ENCODE assay signal across 6 cellular contexts in the genomic region with DNA sequence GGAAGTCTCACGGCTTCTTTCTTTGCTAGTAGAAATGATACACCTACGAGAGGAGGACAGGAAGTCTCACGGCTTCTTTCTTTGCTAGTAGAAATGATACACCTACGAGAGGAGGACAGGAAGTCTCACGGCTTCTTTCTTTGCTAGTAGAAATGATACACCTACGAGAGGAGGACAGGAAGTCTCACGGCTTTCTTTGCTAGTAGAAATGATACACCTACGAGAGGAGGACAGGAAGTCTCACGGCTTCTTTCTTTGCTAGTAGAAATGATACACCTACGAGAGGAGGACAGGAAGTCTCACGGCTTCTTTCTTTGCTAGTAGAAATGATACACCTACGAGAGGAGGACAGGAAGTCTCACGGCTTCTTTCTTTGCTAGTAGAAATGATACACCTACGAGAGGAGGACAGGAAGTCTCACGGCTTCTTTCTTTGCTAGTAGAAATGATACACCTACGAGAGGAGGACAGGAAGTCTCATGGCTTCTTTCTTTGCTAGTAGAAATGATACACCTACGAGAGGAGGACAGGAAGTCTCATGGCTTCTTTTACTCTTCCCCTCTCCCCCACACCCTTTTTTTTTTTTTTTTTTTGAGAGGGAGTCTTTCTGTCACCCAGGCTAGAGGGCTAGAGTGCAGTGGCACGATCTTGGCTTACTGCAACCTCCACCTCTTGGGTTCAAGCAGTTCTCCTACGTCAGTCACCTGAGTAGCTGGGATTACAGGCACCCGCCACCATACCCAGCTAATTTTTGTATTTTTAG. TPM values are rescaled to one million over a fixed set of nuclear protein-coding genes. Genes with fewer than 3 reads are reported as not detected.
DNase-seq lines count a peak whose midpoint lies in the region; ATAC-seq and TF ChIP-seq lines count a peak whose summit lies in the region.
"Not testable (repeated sequence)": the region's sequence is repeated elsewhere in the genome, so short reads cannot be mapped to it uniquely, and the experiment has no call there.

No MANE protein-coding gene starts in this region.

- POLR2A ChIA-PET in activated CD8-positive, alpha-beta T cell treated with anti-CD3 and anti-CD28 coated beads for 36 hours (lab: Charles Lee), result interaction anchor here (1.2 kb wide), 1 partner anchor 32 kb away, joined by 3 read pairs; no protein-coding TSS in a partner anchor

- not testable (repeated sequence) for H3K9me2 ChIP-seq in SU-DHL-6 (replicated peaks; ENCODE audit: insufficient read depth, low read length)

- peak in 2 of 3 donors; percentile 46 to 47 for DNase-seq in CD4-positive, CD25-positive, alpha-beta regulatory T cell
- DNase-seq in activated CD8-positive, alpha-beta T cell treated with anti-CD3 and anti-CD28 coated beads for 36 hours; activated naive CD4-positive, alpha-beta T cell treated with anti-CD3 and anti-CD28 coated beads, Interleukin-2, amount 10 ng/mL, durations not matched to agents 7 days and 5 days; effector memory CD8-positive, alpha-beta T cell; stimulated activated effector memory CD8-positive, alpha-beta T cell treated with anti-CD3 and anti-CD28 coated beads, Interleukin-12 subunit alpha, Interleukin-12 subunit beta, amount 100 ng/mL, for 72 hours (ENCODE audit: low spot score in 2 of 2): not testable (repeated sequence)

- H3K36me3 Mint-ChIP-seq in CD4-positive, CD25-positive, alpha-beta regulatory T cell, result peaks cover 34% of the 10 kb centered on the region
- H3K36me3 Mint-ChIP-seq in activated CD8-positive, alpha-beta T cell treated with anti-CD3 and anti-CD28 coated beads for 36 hours (ENCODE audit: low read depth), result peaks cover 72% of the 10 kb centered on the region
- H3K36me3 Mint-ChIP-seq in activated naive CD4-positive, alpha-beta T cell treated with anti-CD3 and anti-CD28 coated beads, Interleukin-2, amount 10 ng/mL, durations not matched to agents 7 days and 5 days, result peaks cover 69% of the 10 kb centered on the region
- H3K36me3 Mint-ChIP-seq in effector memory CD8-positive, alpha-beta T cell (ENCODE audit: insufficient read depth), result peaks cover 73% of the 10 kb centered on the region
- H3K36me3 Mint-ChIP-seq in stimulated activated effector memory CD8-positive, alpha-beta T cell treated with anti-CD3 and anti-CD28 coated beads, Interleukin-12 subunit alpha, Interleukin-12 subunit beta, amount 100 ng/mL, for 72 hours, result peaks cover 84% of the 10 kb centered on the region

- peaks cover 56% of the 10 kb centered on the region for H3K36me3 ChIP-seq in CD4-positive, CD25-positive, alpha-beta regulatory T cell (ENCODE audit: control insufficient read depth, insufficient read depth, low read length)
- H3K36me3 ChIP-seq in SU-DHL-6 (ENCODE audit: low read length), result peaks cover 11% of the 10 kb centered on the region; the same call in 1 of the 2 replicates

- H3K9me3 Mint-ChIP-seq in CD4-positive, CD25-positive, alpha-beta regulatory T cell, result peaks cover 0 to 32% (median 11%) of the 10 kb centered on the region in 7 donors
- H3K9me3 Mint-ChIP-seq in activated CD8-positive, alpha-beta T cell treated with anti-CD3 and anti-CD28 coated beads for 36 hours, result peaks cover 16% of the 10 kb centered on the region
- peaks cover 31% of the 10 kb centered on the region for H3K9me3 Mint-ChIP-seq in activated naive CD4-positive, alpha-beta T cell treated with anti-CD3 and anti-CD28 coated beads, Interleukin-2, amount 10 ng/mL, durations not matched to agents 7 days and 5 days
- H3K9me3 Mint-ChIP-seq in effector memory CD8-positive, alpha-beta T cell; stimulated activated effector memory CD8-positive, alpha-beta T cell treated with anti-CD3 and anti-CD28 coated beads, Interleukin-12 subunit alpha, Interleukin-12 subunit beta, amount 100 ng/mL, for 72 hours: not testable (repeated sequence)

- H3K4me1 ChIP-seq in CD4-positive, CD25-positive, alpha-beta regulatory T cell (ENCODE audit: control insufficient read depth, insufficient read depth, low read length, poor library complexity, severe bottlenecking), result peaks cover 21% of the 10 kb centered on the region

- peak overlapping the region; percentile 68 for H3K27ac ChIP-seq in CD4-positive, CD25-positive, alpha-beta regulatory T cell (ENCODE audit: insufficient read depth, low read length, poor library complexity, severe bottlenecking)
- peak overlapping the region; percentile 70 for H3K27ac ChIP-seq in SU-DHL-6 (ENCODE audit: low read depth, low read length)

- H3K27ac Mint-ChIP-seq in CD4-positive, CD25-positive, alpha-beta regulatory T cell, result peak overlapping the region in 2 of 3 donors; percentile 64 to 73
- H3K27ac Mint-ChIP-seq in activated CD8-positive, alpha-beta T cell treated with anti-CD3 and anti-CD28 coated beads for 36 hours, result peak overlapping the region; percentile 93
- peak overlapping the region; percentile 97 for H3K27ac Mint-ChIP-seq in activated naive CD4-positive, alpha-beta T cell treated with anti-CD3 and anti-CD28 coated beads, Interleukin-2, amount 10 ng/mL, durations not matched to agents 7 days and 5 days
- H3K27ac Mint-ChIP-seq in effector memory CD8-positive, alpha-beta T cell, result peak overlapping the region; percentile 87 to 91
- peak overlapping the region; percentile 96 for H3K27ac Mint-ChIP-seq in stimulated activated effector memory CD8-positive, alpha-beta T cell treated with anti-CD3 and anti-CD28 coated beads, Interleukin-12 subunit alpha, Interleukin-12 subunit beta, amount 100 ng/mL, for 72 hours

- H3F3A ChIP-seq in SU-DHL-6 (ENCODE audit: insufficient read depth), result peaks cover 14% of the 10 kb centered on the region; the same call in 1 of the 2 replicates

- TF ChIP-seq CTCF in SU-DHL-6 (IDR thresholded peaks at IDR 0.05; ENCODE audit: insufficient read depth, low read length, poor library complexity, severe bottlenecking); activated CD8-positive, alpha-beta T cell treated with anti-CD3 and anti-CD28 coated beads for 36 hours (IDR thresholded peaks at IDR 0.05): not testable (repeated sequence)

- H2AFZ ChIP-seq in SU-DHL-6 (ENCODE audit: low read depth, low read length, severe bottlenecking), result not testable (repeated sequence)

- peak overlapping the region; percentile 61 for H3K4me3 ChIP-seq in CD4-positive, CD25-positive, alpha-beta regulatory T cell (ENCODE audit: low read depth, low read length)
- not testable (repeated sequence) for H3K4me3 ChIP-seq in SU-DHL-6 (ENCODE audit: insufficient read depth, low read length, poor library complexity, severe bottlenecking)

- not testable (repeated sequence) for H3K79me2 ChIP-seq in SU-DHL-6 (ENCODE audit: insufficient read depth, low read length)

- not testable (repeated sequence) for H3K27me3 ChIP-seq in CD4-positive, CD25-positive, alpha-beta regulatory T cell (ENCODE audit: control insufficient read depth, insufficient read depth, low read length); SU-DHL-6 (ENCODE audit: low read length)

- intact Hi-C loops in activated CD8-positive, alpha-beta T cell treated with anti-CD3 and anti-CD28 coated beads for 36 hours (cut with micrococcal nuclease), result not testable (repeated sequence)

- H3K4me2 ChIP-seq in SU-DHL-6 (ENCODE audit: low read depth, low read length, poor library complexity, severe bottlenecking), result peak overlapping the region; percentile 25

- not testable (repeated sequence) for H4K20me1 ChIP-seq in SU-DHL-6 (ENCODE audit: low read depth, low read length)

- peak overlapping the region in 1 of 4 donors; percentile 44 for H3K4me3 Mint-ChIP-seq in CD4-positive, CD25-positive, alpha-beta regulatory T cell
- H3K4me3 Mint-ChIP-seq in activated CD8-positive, alpha-beta T cell treated with anti-CD3 and anti-CD28 coated beads for 36 hours, result peak overlapping the region; percentile 50
- H3K4me3 Mint-ChIP-seq in activated naive CD4-positive, alpha-beta T cell treated with anti-CD3 and anti-CD28 coated beads, Interleukin-2, amount 10 ng/mL, durations not matched to agents 7 days and 5 days, result not testable (repeated sequence)
- peak overlapping the region; percentile 61 to 68 for H3K4me3 Mint-ChIP-seq in effector memory CD8-positive, alpha-beta T cell
- H3K4me3 Mint-ChIP-seq in stimulated activated effector memory CD8-positive, alpha-beta T cell treated with anti-CD3 and anti-CD28 coated beads, Interleukin-12 subunit alpha, Interleukin-12 subunit beta, amount 100 ng/mL, for 72 hours, result peak overlapping the region; percentile 66

- CTCF ChIA-PET in activated CD8-positive, alpha-beta T cell treated with anti-CD3 and anti-CD28 coated beads for 36 hours (lab: Charles Lee), result not testable (repeated sequence)
- CTCF ChIA-PET in activated naive CD4-positive, alpha-beta T cell treated with anti-CD3 and anti-CD28 coated beads, Interleukin-2, amount 10 ng/mL, durations not matched to agents 7 days and 5 days (lab: Charles Lee), result interaction anchor here (0.7 kb wide), 1 partner anchor 26 kb away, joined by 3 read pairs; no protein-coding TSS in a partner anchor

- peaks cover 9 to 53% of the 10 kb centered on the region in 2 experiments for H3K9me3 ChIP-seq in CD4-positive, CD25-positive, alpha-beta regulatory T cell (ENCODE audit: control insufficient read depth in 2 of 2, low read length in 2 of 2)
- H3K9me3 ChIP-seq in SU-DHL-6 (ENCODE audit: insufficient read depth, low read length), result not testable (repeated sequence)

- H3K4me1 Mint-ChIP-seq in CD4-positive, CD25-positive, alpha-beta regulatory T cell, result peaks cover 0 to 50% (median 4%) of the 10 kb centered on the region in 4 donors
- peaks cover 27% of the 10 kb centered on the region for H3K4me1 Mint-ChIP-seq in activated CD8-positive, alpha-beta T cell treated with anti-CD3 and anti-CD28 coated beads for 36 hours (ENCODE audit: low read depth)
- H3K4me1 Mint-ChIP-seq in activated naive CD4-positive, alpha-beta T cell treated with anti-CD3 and anti-CD28 coated beads, Interleukin-2, amount 10 ng/mL, durations not matched to agents 7 days and 5 days, result peaks cover 58% of the 10 kb centered on the region
- H3K4me1 Mint-ChIP-seq in effector memory CD8-positive, alpha-beta T cell (ENCODE audit: low read depth in 2 of 2), result peaks cover 18 to 27% of the 10 kb centered on the region in 2 donors
- peaks cover 21% of the 10 kb centered on the region for H3K4me1 Mint-ChIP-seq in stimulated activated effector memory CD8-positive, alpha-beta T cell treated with anti-CD3 and anti-CD28 coated beads, Interleukin-12 subunit alpha, Interleukin-12 subunit beta, amount 100 ng/mL, for 72 hours

- H3K27me3 Mint-ChIP-seq in CD4-positive, CD25-positive, alpha-beta regulatory T cell; activated CD8-positive, alpha-beta T cell treated with anti-CD3 and anti-CD28 coated beads for 36 hours; activated naive CD4-positive, alpha-beta T cell treated with anti-CD3 and anti-CD28 coated beads, Interleukin-2, amount 10 ng/mL, durations not matched to agents 7 days and 5 days; effector memory CD8-positive, alpha-beta T cell: not testable (repeated sequence)

- H3K9ac ChIP-seq in SU-DHL-6 (ENCODE audit: low read length), result not testable (repeated sequence)

- peak in 1 of 2 donors; percentile 72 for ATAC-seq in CD4-positive, CD25-positive, alpha-beta regulatory T cell (ENCODE audit: low read depth in 2 of 2)
- peak; percentile 58 for ATAC-seq in activated CD8-positive, alpha-beta T cell treated with anti-CD3 and anti-CD28 coated beads for 36 hours
- peak; percentile 64 for ATAC-seq in effector memory CD8-positive, alpha-beta T cell (replicated peaks)
- not testable (repeated sequence) for ATAC-seq in stimulated activated effector memory CD8-positive, alpha-beta T cell treated with anti-CD3 and anti-CD28 coated beads, Interleukin-12 subunit alpha, Interleukin-12 subunit beta, amount 100 ng/mL, for 72 hours

RNA-seq across cellular contexts. Expression of a gene that starts 23.4 kb away (rescaled TPM):
- total RNA-seq in CD4-positive, CD25-positive, alpha-beta regulatory T cell, result 6.0 TPM
- polyA plus RNA-seq in CD4-positive, CD25-positive, alpha-beta regulatory T cell, result 1 to 10 TPM in 1 of 4 donors, under 1 TPM in 2, not detected in 1; 0.89 to 1.4 (median 0.91) TPM
- 1 to 10 TPM; 2.8 to 4.7 TPM for total RNA-seq in activated CD8-positive, alpha-beta T cell treated with anti-CD3 and anti-CD28 coated beads for 36 hours

RNA-seq across cellular contexts. Expression of a gene that starts 31.6 kb away (rescaled TPM):
- 61.8 TPM for total RNA-seq in CD4-positive, CD25-positive, alpha-beta regulatory T cell
- 10 to 100 TPM; 76.8 to 85.3 (median 80.1) TPM for polyA plus RNA-seq in CD4-positive, CD25-positive, alpha-beta regulatory T cell
- 10 to 100 TPM; 53.0 to 55.5 TPM for total RNA-seq in activated CD8-positive, alpha-beta T cell treated with anti-CD3 and anti-CD28 coated beads for 36 hours

RNA-seq across cellular contexts. Expression of a gene that starts 33.1 kb away (rescaled TPM):
- total RNA-seq in CD4-positive, CD25-positive, alpha-beta regulatory T cell, result 14.3 TPM
- 1 to 10 TPM; 5.9 to 8.3 (median 7.2) TPM for polyA plus RNA-seq in CD4-positive, CD25-positive, alpha-beta regulatory T cell
- total RNA-seq in activated CD8-positive, alpha-beta T cell treated with anti-CD3 and anti-CD28 coated beads for 36 hours, result 10 to 100 TPM; 17.4 to 17.5 TPM

RNA-seq across cellular contexts. Expression of a gene that starts 36.9 kb away (rescaled TPM):
- not detected for total RNA-seq in CD4-positive, CD25-positive, alpha-beta regulatory T cell
- not detected for polyA plus RNA-seq in CD4-positive, CD25-positive, alpha-beta regulatory T cell
- not detected for total RNA-seq in activated CD8-positive, alpha-beta T cell treated with anti-CD3 and anti-CD28 coated beads for 36 hours

RNA-seq across cellular contexts. Expression of a gene that starts 42.8 kb away (rescaled TPM):
- 21.2 TPM for total RNA-seq in CD4-positive, CD25-positive, alpha-beta regulatory T cell
- under 1 TPM; 0.41 to 0.47 (median 0.45) TPM for polyA plus RNA-seq in CD4-positive, CD25-positive, alpha-beta regulatory T cell
- 1 to 10 TPM; 7.5 to 8.6 TPM for total RNA-seq in activated CD8-positive, alpha-beta T cell treated with anti-CD3 and anti-CD28 coated beads for 36 hours
